1 cellular context compared by ENCODE assay signal in the genomic region with DNA sequence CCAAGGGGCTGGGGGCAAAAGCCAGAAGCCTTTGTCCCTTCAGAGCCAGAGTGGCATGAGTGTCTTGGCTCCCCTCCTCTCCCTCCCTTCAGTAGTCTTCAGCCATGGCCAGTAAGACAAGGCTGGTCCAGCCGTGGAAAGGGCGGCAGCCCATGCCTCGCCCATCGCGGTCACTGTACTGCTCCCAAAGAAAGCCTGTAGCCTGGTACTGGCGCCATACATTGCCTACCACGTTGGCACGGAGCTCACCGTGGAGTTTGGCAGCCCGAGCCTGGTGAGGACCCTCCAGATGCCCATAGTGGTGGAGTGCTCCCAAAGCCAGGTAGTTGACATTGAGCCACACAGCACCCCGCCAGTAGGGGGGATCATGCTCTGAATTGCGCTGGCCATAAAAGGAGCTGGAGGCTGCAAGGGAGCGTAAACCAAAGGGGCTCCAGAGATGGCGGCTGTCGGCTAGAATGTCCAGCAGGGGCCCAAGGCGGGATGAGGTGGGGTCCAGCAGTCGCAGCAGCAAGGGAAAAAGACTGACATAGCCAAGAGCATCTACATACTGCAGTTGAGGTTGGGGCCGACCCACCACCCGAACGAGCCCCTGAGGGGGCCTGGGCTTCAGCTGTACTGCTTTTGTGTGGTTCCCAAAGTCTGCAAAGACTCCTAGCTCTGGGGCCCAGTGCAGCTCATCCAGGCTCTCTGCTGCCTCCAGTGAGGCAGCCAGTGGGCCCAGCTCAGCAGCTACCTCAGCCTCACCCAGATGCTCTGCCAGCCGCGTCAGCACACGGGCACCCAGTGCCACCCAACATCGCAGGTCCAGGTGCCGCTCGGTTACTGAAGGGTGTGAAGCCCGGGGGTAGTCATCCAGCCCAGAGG.
TF ChIP-seq lines count a peak whose summit lies in the region.

No MANE protein-coding gene starts in this region.

TF ChIP-seq in IMR-90, 13 proteins besides CTCF, POLR2A, EP300 and RAD21:
- TF ChIP-seq ELK1 (IDR thresholded peaks at IDR 0.05; ENCODE audit: borderline replicate concordance, low read depth, low read length) = no peak
- TF ChIP-seq BHLHE40 (IDR thresholded peaks at IDR 0.05; ENCODE audit: low read depth, low read length) = no peak
- TF ChIP-seq RCOR1 (IDR thresholded peaks at IDR 0.05; ENCODE audit: insufficient replicate concordance, low read length) = no peak
- TF ChIP-seq SMC3 (IDR thresholded peaks at IDR 0.05; ENCODE audit: low read depth, low read length) = no peak
- no peak for TF ChIP-seq MAFK (IDR thresholded peaks at IDR 0.05; ENCODE audit: low read depth, low read length)
- TF ChIP-seq CEBPB (IDR thresholded peaks at IDR 0.05; ENCODE audit: low read depth, low read length) = no peak
- no peak for TF ChIP-seq NFE2L2 (IDR thresholded peaks at IDR 0.05; ENCODE audit: low read depth, low read length)
- TF ChIP-seq RFX5 (IDR thresholded peaks at IDR 0.05; ENCODE audit: low read depth, low read length) = no peak
- TF ChIP-seq MXI1 (IDR thresholded peaks at IDR 0.05; ENCODE audit: borderline replicate concordance, low read depth, low read length) = no peak
- no peak for TF ChIP-seq CHD1 (IDR thresholded peaks at IDR 0.05; ENCODE audit: low read depth, low read length)
- no peak for TF ChIP-seq USF2 (IDR thresholded peaks at IDR 0.05; ENCODE audit: low read depth, low read length)
- TF ChIP-seq FOS (IDR thresholded peaks at IDR 0.05; ENCODE audit: low read depth, low read length) = no peak
- no peak for TF ChIP-seq MAZ (IDR thresholded peaks at IDR 0.05; ENCODE audit: borderline replicate concordance, low read depth, low read length)
